ENCODE assay signal across 1 cellular context in the genomic region with DNA sequence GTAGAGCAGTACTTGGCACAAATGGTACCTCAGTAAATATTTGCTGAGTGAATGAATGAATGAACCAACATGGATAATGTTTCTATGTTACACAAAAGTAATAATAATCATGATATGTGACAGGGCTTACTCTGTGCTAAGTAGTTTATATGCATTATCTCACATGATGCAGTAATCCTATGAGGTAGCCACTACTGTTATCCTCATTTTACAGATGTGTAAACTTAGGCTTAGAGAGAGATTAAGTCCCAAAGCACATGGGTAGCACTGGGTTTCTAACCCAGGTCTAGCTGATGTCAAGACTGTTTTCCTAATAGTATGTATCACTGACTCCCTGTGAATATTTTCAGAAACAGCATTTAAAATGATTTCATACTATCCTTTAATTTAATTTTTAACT.
TF ChIP-seq lines count a peak whose summit lies in the region.

No MANE protein-coding gene starts in this region.

TF ChIP-seq in K562, 482 proteins besides CTCF, POLR2A, EP300 and RAD21 (continued from another document and continues in another):
- TF ChIP-seq, protein P1, sequence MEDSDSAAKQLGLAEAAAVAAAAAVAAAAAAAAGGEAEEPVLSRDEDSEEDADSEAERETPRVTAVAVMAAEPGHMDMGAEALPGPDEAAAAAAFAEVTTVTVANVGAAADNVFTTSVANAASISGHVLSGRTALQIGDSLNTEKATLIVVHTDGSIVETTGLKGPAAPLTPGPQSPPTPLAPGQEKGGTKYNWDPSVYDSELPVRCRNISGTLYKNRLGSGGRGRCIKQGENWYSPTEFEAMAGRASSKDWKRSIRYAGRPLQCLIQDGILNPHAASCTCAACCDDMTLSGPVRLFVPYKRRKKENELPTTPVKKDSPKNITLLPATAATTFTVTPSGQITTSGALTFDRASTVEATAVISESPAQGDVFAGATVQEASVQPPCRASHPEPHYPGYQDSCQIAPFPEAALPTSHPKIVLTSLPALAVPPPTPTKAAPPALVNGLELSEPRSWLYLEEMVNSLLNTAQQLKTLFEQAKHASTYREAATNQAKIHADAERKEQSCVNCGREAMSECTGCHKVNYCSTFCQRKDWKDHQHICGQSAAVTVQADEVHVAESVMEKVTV (CRISPR knock-in tag; IDR thresholded peaks at IDR 0.05), result no peak
- peak; percentile 29; the same call in 1 of the 2 replicates for TF ChIP-seq NCOR1 (IDR thresholded peaks at IDR 0.05)
- no peak for TF ChIP-seq U2AF1 (optimal IDR thresholded peaks at IDR 0.05; ENCODE audit: low read depth, low read length)
- no peak for TF ChIP-seq PHF21A (IDR thresholded peaks at IDR 0.05; ENCODE audit: borderline replicate concordance, low read depth)
- TF ChIP-seq E2F3 (CRISPR knock-in tag; IDR thresholded peaks at IDR 0.05), result no peak
- peak; percentile 54 for TF ChIP-seq CBFA2T2 (conservative IDR thresholded peaks at IDR 0.05)
- TF ChIP-seq, protein P2, sequence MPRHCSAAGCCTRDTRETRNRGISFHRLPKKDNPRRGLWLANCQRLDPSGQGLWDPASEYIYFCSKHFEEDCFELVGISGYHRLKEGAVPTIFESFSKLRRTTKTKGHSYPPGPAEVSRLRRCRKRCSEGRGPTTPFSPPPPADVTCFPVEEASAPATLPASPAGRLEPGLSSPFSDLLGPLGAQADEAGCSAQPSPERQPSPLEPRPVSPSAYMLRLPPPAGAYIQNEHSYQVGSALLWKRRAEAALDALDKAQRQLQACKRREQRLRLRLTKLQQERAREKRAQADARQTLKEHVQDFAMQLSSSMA (CRISPR knock-in tag; IDR thresholded peaks at IDR 0.05), result no peak
- no peak for TF ChIP-seq PRMT5 (CRISPR knock-in tag; IDR thresholded peaks at IDR 0.05)
- TF ChIP-seq FOS (IDR thresholded peaks at IDR 0.05; ENCODE audit: extremely low read depth, insufficient read length), result no peak
- TF ChIP-seq CBFA2T3 (IDR thresholded peaks at IDR 0.05), result peak; percentile 69
- TF ChIP-seq, protein P3, sequence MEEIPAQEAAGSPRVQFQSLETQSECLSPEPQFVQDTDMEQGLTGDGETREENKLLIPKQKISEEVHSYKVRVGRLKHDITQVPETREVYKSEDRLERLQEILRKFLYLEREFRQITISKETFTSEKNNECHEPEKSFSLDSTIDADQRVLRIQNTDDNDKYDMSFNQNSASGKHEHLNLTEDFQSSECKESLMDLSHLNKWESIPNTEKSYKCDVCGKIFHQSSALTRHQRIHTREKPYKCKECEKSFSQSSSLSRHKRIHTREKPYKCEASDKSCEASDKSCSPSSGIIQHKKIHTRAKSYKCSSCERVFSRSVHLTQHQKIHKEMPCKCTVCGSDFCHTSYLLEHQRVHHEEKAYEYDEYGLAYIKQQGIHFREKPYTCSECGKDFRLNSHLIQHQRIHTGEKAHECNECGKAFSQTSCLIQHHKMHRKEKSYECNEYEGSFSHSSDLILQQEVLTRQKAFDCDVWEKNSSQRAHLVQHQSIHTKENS (CRISPR knock-in tag; IDR thresholded peaks at IDR 0.05), result no peak
- TF ChIP-seq, protein P4, sequence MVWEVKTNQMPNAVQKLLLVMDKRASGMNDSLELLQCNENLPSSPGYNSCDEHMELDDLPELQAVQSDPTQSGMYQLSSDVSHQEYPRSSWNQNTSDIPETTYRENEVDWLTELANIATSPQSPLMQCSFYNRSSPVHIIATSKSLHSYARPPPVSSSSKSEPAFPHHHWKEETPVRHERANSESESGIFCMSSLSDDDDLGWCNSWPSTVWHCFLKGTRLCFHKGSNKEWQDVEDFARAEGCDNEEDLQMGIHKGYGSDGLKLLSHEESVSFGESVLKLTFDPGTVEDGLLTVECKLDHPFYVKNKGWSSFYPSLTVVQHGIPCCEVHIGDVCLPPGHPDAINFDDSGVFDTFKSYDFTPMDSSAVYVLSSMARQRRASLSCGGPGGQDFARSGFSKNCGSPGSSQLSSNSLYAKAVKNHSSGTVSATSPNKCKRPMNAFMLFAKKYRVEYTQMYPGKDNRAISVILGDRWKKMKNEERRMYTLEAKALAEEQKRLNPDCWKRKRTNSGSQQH (CRISPR knock-in tag; IDR thresholded peaks at IDR 0.05), result no peak
- TF ChIP-seq PHB2 (IDR thresholded peaks at IDR 0.05; ENCODE audit: low read depth), result no peak
- no peak for TF ChIP-seq TOE1 (IDR thresholded peaks at IDR 0.05; ENCODE audit: borderline replicate concordance)
- no peak for TF ChIP-seq TOE1 (CRISPR knock-in tag; IDR thresholded peaks at IDR 0.05; ENCODE audit: borderline replicate concordance, low read depth)
- no peak for TF ChIP-seq ZNF121 (CRISPR knock-in tag; conservative IDR thresholded peaks at IDR 0.05)
- TF ChIP-seq ZNF354B (CRISPR knock-in tag; IDR thresholded peaks at IDR 0.05), result no peak
- TF ChIP-seq NCOA1 (IDR thresholded peaks at IDR 0.05; ENCODE audit: low read depth), result no peak
- TF ChIP-seq, protein P5, sequence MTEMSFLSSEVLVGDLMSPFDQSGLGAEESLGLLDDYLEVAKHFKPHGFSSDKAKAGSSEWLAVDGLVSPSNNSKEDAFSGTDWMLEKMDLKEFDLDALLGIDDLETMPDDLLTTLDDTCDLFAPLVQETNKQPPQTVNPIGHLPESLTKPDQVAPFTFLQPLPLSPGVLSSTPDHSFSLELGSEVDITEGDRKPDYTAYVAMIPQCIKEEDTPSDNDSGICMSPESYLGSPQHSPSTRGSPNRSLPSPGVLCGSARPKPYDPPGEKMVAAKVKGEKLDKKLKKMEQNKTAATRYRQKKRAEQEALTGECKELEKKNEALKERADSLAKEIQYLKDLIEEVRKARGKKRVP (CRISPR knock-in tag; IDR thresholded peaks at IDR 0.05), result no peak
- no peak for TF ChIP-seq ZNF444 (CRISPR knock-in tag; IDR thresholded peaks at IDR 0.05)
- no peak for TF ChIP-seq ZNF583 (CRISPR knock-in tag; IDR thresholded peaks at IDR 0.05)
- peak; percentile 68 for TF ChIP-seq ARID1B (IDR thresholded peaks at IDR 0.05)
- no peak for TF ChIP-seq HNRNPUL1 (IDR thresholded peaks at IDR 0.05; ENCODE audit: low read length)
- TF ChIP-seq TAL1 (IDR thresholded peaks at IDR 0.05), result peak; percentile 73
- peak; percentile 60 for TF ChIP-seq TCF3 (CRISPR knock-in tag; IDR thresholded peaks at IDR 0.05)
- TF ChIP-seq SMARCA4 (IDR thresholded peaks at IDR 0.05), result 0 out of 2 replicates have a peak, but pooled peaks have one; percentile 22
- TF ChIP-seq HDAC3 (IDR thresholded peaks at IDR 0.05; ENCODE audit: borderline replicate concordance, partially characterized antibody), result no peak
- no peak for TF ChIP-seq PML (IDR thresholded peaks at IDR 0.05; ENCODE audit: low read length)
- no peak for TF ChIP-seq SRF (CRISPR knock-in tag; IDR thresholded peaks at IDR 0.05)
- no peak for TF ChIP-seq NR2F6 (CRISPR knock-in tag; IDR thresholded peaks at IDR 0.05)
- no peak for TF ChIP-seq ELF4 (CRISPR knock-in tag; IDR thresholded peaks at IDR 0.05)
- TF ChIP-seq, protein P6, sequence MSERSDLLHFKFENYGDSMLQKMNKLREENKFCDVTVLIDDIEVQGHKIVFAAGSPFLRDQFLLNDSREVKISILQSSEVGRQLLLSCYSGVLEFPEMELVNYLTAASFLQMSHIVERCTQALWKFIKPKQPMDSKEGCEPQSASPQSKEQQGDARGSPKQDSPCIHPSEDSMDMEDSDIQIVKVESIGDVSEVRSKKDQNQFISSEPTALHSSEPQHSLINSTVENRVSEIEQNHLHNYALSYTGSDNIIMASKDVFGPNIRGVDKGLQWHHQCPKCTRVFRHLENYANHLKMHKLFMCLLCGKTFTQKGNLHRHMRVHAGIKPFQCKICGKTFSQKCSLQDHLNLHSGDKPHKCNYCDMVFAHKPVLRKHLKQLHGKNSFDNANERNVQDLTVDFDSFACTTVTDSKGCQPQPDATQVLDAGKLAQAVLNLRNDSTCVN (CRISPR knock-in tag; IDR thresholded peaks at IDR 0.05), result no peak
- no peak for TF ChIP-seq POLR3G (IDR thresholded peaks at IDR 0.05; ENCODE audit: extremely low read depth, insufficient read length, insufficient replicate concordance)
- TF ChIP-seq ARNT (IDR thresholded peaks at IDR 0.05), result no peak
- TF ChIP-seq ZNF668 (CRISPR knock-in tag; IDR thresholded peaks at IDR 0.05), result no peak
- TF ChIP-seq MTA2 (IDR thresholded peaks at IDR 0.05; ENCODE audit: low read depth), result 0 out of 2 replicates have a peak, but pooled peaks have one; percentile 16
- TF ChIP-seq STAT5A (IDR thresholded peaks at IDR 0.05; ENCODE audit: borderline replicate concordance, low read length), result no peak
- no peak for TF ChIP-seq NR1H2 (CRISPR knock-in tag; IDR thresholded peaks at IDR 0.05)
- TF ChIP-seq FOXJ3 (CRISPR knock-in tag; IDR thresholded peaks at IDR 0.05), result no peak
- TF ChIP-seq, protein P7, sequence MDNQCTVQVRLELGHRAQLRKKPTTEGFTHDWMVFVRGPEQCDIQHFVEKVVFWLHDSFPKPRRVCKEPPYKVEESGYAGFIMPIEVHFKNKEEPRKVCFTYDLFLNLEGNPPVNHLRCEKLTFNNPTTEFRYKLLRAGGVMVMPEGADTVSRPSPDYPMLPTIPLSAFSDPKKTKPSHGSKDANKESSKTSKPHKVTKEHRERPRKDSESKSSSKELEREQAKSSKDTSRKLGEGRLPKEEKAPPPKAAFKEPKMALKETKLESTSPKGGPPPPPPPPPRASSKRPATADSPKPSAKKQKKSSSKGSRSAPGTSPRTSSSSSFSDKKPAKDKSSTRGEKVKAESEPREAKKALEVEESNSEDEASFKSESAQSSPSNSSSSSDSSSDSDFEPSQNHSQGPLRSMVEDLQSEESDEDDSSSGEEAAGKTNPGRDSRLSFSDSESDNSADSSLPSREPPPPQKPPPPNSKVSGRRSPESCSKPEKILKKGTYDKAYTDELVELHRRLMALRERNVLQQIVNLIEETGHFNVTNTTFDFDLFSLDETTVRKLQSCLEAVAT (IDR thresholded peaks at IDR 0.05), result no peak
- no peak for TF ChIP-seq EWSR1 (IDR thresholded peaks at IDR 0.05; ENCODE audit: borderline replicate concordance, low read depth, partially characterized antibody)
- TF ChIP-seq ETV5 (CRISPR knock-in tag; IDR thresholded peaks at IDR 0.05; ENCODE audit: low read depth), result no peak
- TF ChIP-seq, protein P8, sequence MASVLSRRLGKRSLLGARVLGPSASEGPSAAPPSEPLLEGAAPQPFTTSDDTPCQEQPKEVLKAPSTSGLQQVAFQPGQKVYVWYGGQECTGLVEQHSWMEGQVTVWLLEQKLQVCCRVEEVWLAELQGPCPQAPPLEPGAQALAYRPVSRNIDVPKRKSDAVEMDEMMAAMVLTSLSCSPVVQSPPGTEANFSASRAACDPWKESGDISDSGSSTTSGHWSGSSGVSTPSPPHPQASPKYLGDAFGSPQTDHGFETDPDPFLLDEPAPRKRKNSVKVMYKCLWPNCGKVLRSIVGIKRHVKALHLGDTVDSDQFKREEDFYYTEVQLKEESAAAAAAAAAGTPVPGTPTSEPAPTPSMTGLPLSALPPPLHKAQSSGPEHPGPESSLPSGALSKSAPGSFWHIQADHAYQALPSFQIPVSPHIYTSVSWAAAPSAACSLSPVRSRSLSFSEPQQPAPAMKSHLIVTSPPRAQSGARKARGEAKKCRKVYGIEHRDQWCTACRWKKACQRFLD (CRISPR knock-in tag; IDR thresholded peaks at IDR 0.05), result no peak
- TF ChIP-seq, protein P9, sequence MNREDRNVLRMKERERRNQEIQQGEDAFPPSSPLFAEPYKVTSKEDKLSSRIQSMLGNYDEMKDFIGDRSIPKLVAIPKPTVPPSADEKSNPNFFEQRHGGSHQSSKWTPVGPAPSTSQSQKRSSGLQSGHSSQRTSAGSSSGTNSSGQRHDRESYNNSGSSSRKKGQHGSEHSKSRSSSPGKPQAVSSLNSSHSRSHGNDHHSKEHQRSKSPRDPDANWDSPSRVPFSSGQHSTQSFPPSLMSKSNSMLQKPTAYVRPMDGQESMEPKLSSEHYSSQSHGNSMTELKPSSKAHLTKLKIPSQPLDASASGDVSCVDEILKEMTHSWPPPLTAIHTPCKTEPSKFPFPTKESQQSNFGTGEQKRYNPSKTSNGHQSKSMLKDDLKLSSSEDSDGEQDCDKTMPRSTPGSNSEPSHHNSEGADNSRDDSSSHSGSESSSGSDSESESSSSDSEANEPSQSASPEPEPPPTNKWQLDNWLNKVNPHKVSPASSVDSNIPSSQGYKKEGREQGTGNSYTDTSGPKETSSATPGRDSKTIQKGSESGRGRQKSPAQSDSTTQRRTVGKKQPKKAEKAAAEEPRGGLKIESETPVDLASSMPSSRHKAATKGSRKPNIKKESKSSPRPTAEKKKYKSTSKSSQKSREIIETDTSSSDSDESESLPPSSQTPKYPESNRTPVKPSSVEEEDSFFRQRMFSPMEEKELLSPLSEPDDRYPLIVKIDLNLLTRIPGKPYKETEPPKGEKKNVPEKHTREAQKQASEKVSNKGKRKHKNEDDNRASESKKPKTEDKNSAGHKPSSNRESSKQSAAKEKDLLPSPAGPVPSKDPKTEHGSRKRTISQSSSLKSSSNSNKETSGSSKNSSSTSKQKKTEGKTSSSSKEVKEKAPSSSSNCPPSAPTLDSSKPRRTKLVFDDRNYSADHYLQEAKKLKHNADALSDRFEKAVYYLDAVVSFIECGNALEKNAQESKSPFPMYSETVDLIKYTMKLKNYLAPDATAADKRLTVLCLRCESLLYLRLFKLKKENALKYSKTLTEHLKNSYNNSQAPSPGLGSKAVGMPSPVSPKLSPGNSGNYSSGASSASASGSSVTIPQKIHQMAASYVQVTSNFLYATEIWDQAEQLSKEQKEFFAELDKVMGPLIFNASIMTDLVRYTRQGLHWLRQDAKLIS (CRISPR knock-in tag; IDR thresholded peaks at IDR 0.05), result no peak
- no peak for TF ChIP-seq TEAD2 (tag; IDR thresholded peaks at IDR 0.05)
- TF ChIP-seq GATAD2A (IDR thresholded peaks at IDR 0.05), result no peak
- TF ChIP-seq, protein P10, sequence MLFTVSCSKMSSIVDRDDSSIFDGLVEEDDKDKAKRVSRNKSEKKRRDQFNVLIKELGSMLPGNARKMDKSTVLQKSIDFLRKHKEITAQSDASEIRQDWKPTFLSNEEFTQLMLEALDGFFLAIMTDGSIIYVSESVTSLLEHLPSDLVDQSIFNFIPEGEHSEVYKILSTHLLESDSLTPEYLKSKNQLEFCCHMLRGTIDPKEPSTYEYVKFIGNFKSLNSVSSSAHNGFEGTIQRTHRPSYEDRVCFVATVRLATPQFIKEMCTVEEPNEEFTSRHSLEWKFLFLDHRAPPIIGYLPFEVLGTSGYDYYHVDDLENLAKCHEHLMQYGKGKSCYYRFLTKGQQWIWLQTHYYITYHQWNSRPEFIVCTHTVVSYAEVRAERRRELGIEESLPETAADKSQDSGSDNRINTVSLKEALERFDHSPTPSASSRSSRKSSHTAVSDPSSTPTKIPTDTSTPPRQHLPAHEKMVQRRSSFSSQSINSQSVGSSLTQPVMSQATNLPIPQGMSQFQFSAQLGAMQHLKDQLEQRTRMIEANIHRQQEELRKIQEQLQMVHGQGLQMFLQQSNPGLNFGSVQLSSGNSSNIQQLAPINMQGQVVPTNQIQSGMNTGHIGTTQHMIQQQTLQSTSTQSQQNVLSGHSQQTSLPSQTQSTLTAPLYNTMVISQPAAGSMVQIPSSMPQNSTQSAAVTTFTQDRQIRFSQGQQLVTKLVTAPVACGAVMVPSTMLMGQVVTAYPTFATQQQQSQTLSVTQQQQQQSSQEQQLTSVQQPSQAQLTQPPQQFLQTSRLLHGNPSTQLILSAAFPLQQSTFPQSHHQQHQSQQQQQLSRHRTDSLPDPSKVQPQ (CRISPR knock-in tag; IDR thresholded peaks at IDR 0.05; ENCODE audit: borderline replicate concordance), result no peak
- TF ChIP-seq LCOR (CRISPR knock-in tag; IDR thresholded peaks at IDR 0.05), result no peak
- TF ChIP-seq MBD2 (IDR thresholded peaks at IDR 0.05; ENCODE audit: borderline replicate concordance, low read depth), result no peak
- no peak for TF ChIP-seq ZNF76 (CRISPR knock-in tag; IDR thresholded peaks at IDR 0.05; ENCODE audit: borderline replicate concordance)
